ENCODE assay signal across 15 cellular contexts in genomic region chr4:169175035-169175434, GRCh38.
A peak's percentile ranks its signal among the peaks of the same experiment; 100 is the strongest.
DNase-seq lines count a peak whose midpoint lies in the region; ATAC-seq and TF ChIP-seq lines count a peak whose summit lies in the region.
"Had no signal": no experiment of that assay in that cellular context is flagged by ENCODE, and none has a peak within 500 bp of the region (broad histone marks: within the 10 kb centered on the region; RNA-seq: fewer than 3 reads in every experiment).

No MANE protein-coding gene starts in this region.

- no peak for TF ChIP-seq RAD21 in IMR-90 (IDR thresholded peaks at IDR 0.05; ENCODE audit: low read length)

- H3T11ph ChIP-seq in H9 (ENCODE audit: low read length), result no peak overlapping the region

- H4K91ac ChIP-seq in H9 (ENCODE audit: insufficient read length, low read depth, low read length) (no peak overlapping the region), IMR-90 (ENCODE audit: insufficient read depth, low read depth, low read length) (no peak overlapping the region), mesenchymal stem cell (ENCODE audit: low read length) (no peak overlapping the region)

- no peaks in the 10 kb centered on the region for H3K9me3 Mint-ChIP-seq in H9
- H3K9me3 Mint-ChIP-seq: CD4-positive, alpha-beta T cell had no signal

- no peak overlapping the region for H2AK5ac ChIP-seq in H9 (ENCODE audit: insufficient read length, low read length)
- H2AK5ac ChIP-seq in IMR-90 (ENCODE audit: low read depth, low read length), result no peak overlapping the region
- no peak overlapping the region for H2AK5ac ChIP-seq in mesenchymal stem cell (ENCODE audit: low read length, severe bottlenecking)

- CTCF ChIA-PET in IMR-90 (lab: Yijun Ruan, JAX), result no interaction called here

- H2AK9ac ChIP-seq in IMR-90 (replicated peaks; ENCODE audit: low read depth, low read length, poor library complexity), result peak overlapping the region; percentile 68

- TF ChIP-seq CTCF in H9 (conservative IDR thresholded peaks at IDR 0.05), result no peak
- TF ChIP-seq CTCF in IMR-90 (conservative IDR thresholded peaks at IDR 0.05; ENCODE audit: low read depth, low read length), result no peak
- TF ChIP-seq CTCF in thyroid gland (IDR thresholded peaks at IDR 0.05), result no peak

- H3K4me1 ChIP-seq in H9 (ENCODE audit: insufficient read depth, low read length) (no peaks in the 10 kb centered on the region; the same call in 1 of the 2 replicates), IMR-90 (ENCODE audit: control insufficient read depth, insufficient read depth, low read length) (peaks cover 13% of the 10 kb centered on the region), mesenchymal stem cell (ENCODE audit: control insufficient read depth, insufficient read depth, low read depth, low read length) (no peaks in the 10 kb centered on the region), thyroid gland (peaks cover 48 to 62% of the 10 kb centered on the region in 2 donors)

- H3K18ac ChIP-seq in H9 (ENCODE audit: insufficient read length, low read depth, low read length), result no peak overlapping the region
- no peak overlapping the region for H3K18ac ChIP-seq in IMR-90 (ENCODE audit: low read depth, low read length)
- no peak overlapping the region for H3K18ac ChIP-seq in mesenchymal stem cell (ENCODE audit: low read depth in 1 of 2, low read length in 2 of 2)

- POLR2A ChIA-PET in IMR-90 (lab: Charles Lee; ENCODE audit: unreplicated experiment), result no interaction called here

- H3K36me3 Mint-ChIP-seq in H9 (ENCODE audit: insufficient read depth in 1 of 3, low read depth in 3 of 3), result no peaks in the 10 kb centered on the region

- no peak for TF ChIP-seq POLR2A in IMR-90 (IDR thresholded peaks at IDR 0.05; ENCODE audit: low read depth, low read length)
- TF ChIP-seq POLR2A in thyroid gland (IDR thresholded peaks at IDR 0.05), result no peak

- H3K23me2 ChIP-seq in H9 (ENCODE audit: insufficient read length, low read depth, low read length, poor library complexity, severe bottlenecking), result no peaks in the 10 kb centered on the region

- no peak overlapping the region for H3K27ac ChIP-seq in H9 (ENCODE audit: insufficient read length, low read depth, low read length)
- no peak overlapping the region for H3K27ac ChIP-seq in IMR-90 (ENCODE audit: insufficient read depth, low read length)
- H3K27ac ChIP-seq in mesenchymal stem cell (ENCODE audit: low read length, poor library complexity, severe bottlenecking), result no peak overlapping the region
- H3K27ac ChIP-seq in thyroid gland, result peak overlapping the region in 2 of 3 donors; percentile 6 to 19

- no peak overlapping the region for H3K4me3 Mint-ChIP-seq in H9
- H3K4me3 Mint-ChIP-seq: B cell; CD4-positive, alpha-beta T cell had no signal

- no peak for ATAC-seq in IMR-90 (ENCODE audit: low read depth)
- no peak for ATAC-seq in GM21447 (IDR thresholded peaks at IDR 0.05; ENCODE audit: unreplicated experiment)

- in situ Hi-C loops in IMR-90 (cut with MboI; ENCODE audit: low sequenced_read_pairs), result no loop called here

- H4K20me1 ChIP-seq in H9 (ENCODE audit: control insufficient read depth, insufficient read depth, insufficient read length), result no peaks in the 10 kb centered on the region
- H4K20me1 ChIP-seq in IMR-90 (ENCODE audit: insufficient read depth, low read length), result peaks cover 50% of the 10 kb centered on the region

- no peak overlapping the region for H3K4me3 ChIP-seq in IMR-90 (ENCODE audit: insufficient read depth, low read depth, low read length)
- H3K4me3 ChIP-seq in mesenchymal stem cell (ENCODE audit: insufficient read depth in 1 of 2, low read depth in 1 of 2, low read length in 2 of 2), result no peak overlapping the region
- no peak overlapping the region for H3K4me3 ChIP-seq in thyroid gland (replicated peaks in 1 of 3)
- H3K4me3 ChIP-seq: HAP-1 had no signal

- H3K23ac ChIP-seq in H9 (ENCODE audit: insufficient read length, low read depth, low read length) (no peak overlapping the region), IMR-90 (ENCODE audit: low read depth, low read length) (peak overlapping the region; percentile 24), mesenchymal stem cell (ENCODE audit: low read length in 2 of 2) (no peak overlapping the region)

- H3K56ac ChIP-seq in H9 (ENCODE audit: insufficient read length, low read depth, low read length), result no peak overlapping the region
- H3K56ac ChIP-seq in IMR-90 (ENCODE audit: extremely low read depth, insufficient read depth, low read length), result no peak overlapping the region

- H3K9me1 ChIP-seq in IMR-90 (ENCODE audit: insufficient read depth, low read length), result peaks cover 16% of the 10 kb centered on the region

- WGBS in H9 (ENCODE audit: extremely low coverage, insufficient read length, low lambda C conversion rate), result no CpG with 5 or more reads among the region's 4 CpGs
- 85% methylated on average over 4 of the region's 4 CpGs; no CpG with 5 or more reads in 1 of the 2 experiments for WGBS in IMR-90 (ENCODE audit: extremely low coverage in 2 of 2, insufficient read length in 1 of 2), 2 experiments
- WGBS in mesenchymal stem cell, result 90% methylated on average over 4 of the region's 4 CpGs
- 86 to 90% methylated on average over 4 of the region's 4 CpGs for WGBS in thyroid gland, 2 donors

- intact Hi-C loops in IMR-90 (cut with micrococcal nuclease) (no loop called here), thyroid gland (cut with DNase I) (no loop called here)

- H2BK12ac ChIP-seq in H9 (ENCODE audit: insufficient read length, low read depth, low read length) (no peak overlapping the region), mesenchymal stem cell (ENCODE audit: low read length in 2 of 2) (no peak overlapping the region)

- H3K27ac Mint-ChIP-seq in H9, result 0 out of 7 replicates have a peak overlapping the region, but pooled peaks of 2 of the 3 experiments have one; percentile 2 to 20
- H3K27ac Mint-ChIP-seq: B cell; CD4-positive, alpha-beta T cell had no signal

- H3K79me1 ChIP-seq in H9 (ENCODE audit: insufficient read depth, low read depth, low read length, poor library complexity, severe bottlenecking) (no peaks in the 10 kb centered on the region), IMR-90 (ENCODE audit: low read depth in 1 of 2, low read length in 2 of 2) (peaks cover 29 to 81% of the 10 kb centered on the region in 2 experiments), mesenchymal stem cell (replicated peaks; ENCODE audit: low read length, poor library complexity, severe bottlenecking) (peaks cover 35% of the 10 kb centered on the region)

- H3K4ac ChIP-seq in H9 (ENCODE audit: low read depth, low read length), result no peak overlapping the region
- H3K4ac ChIP-seq in IMR-90 (ENCODE audit: low read depth, low read length), result no peak overlapping the region
- no peak overlapping the region for H3K4ac ChIP-seq in mesenchymal stem cell (ENCODE audit: low read depth in 1 of 2, low read length in 2 of 2)

- H2BK15ac ChIP-seq in H9 (ENCODE audit: low read depth, low read length), result no peak overlapping the region
- no peak overlapping the region for H2BK15ac ChIP-seq in IMR-90 (ENCODE audit: low read depth, low read length)
- no peak overlapping the region for H2BK15ac ChIP-seq in mesenchymal stem cell (ENCODE audit: low read depth, poor library complexity, severe bottlenecking)

- no peak overlapping the region for H2AFZ ChIP-seq in H9 (ENCODE audit: low read length)
- H2AFZ ChIP-seq in IMR-90 (replicated peaks; ENCODE audit: low read length, poor library complexity), result no peak overlapping the region
- no peak overlapping the region for H2AFZ ChIP-seq in mesenchymal stem cell (ENCODE audit: low read depth, low read length)

- H3K27me3 Mint-ChIP-seq in H9 (ENCODE audit: low read depth), result no peaks in the 10 kb centered on the region
- H3K27me3 Mint-ChIP-seq: B cell; CD4-positive, alpha-beta T cell had no signal

- H2BK20ac ChIP-seq in H9 (ENCODE audit: low read depth, low read length, poor library complexity, severe bottlenecking), result no peak overlapping the region
- H2BK20ac ChIP-seq in IMR-90 (ENCODE audit: low read depth, low read length), result no peak overlapping the region

- H2BK120ac ChIP-seq in H9 (ENCODE audit: low read depth, low read length, poor library complexity, severe bottlenecking), result no peak overlapping the region
- no peak overlapping the region for H2BK120ac ChIP-seq in IMR-90 (ENCODE audit: low read depth, low read length)
- H2BK120ac ChIP-seq in mesenchymal stem cell (ENCODE audit: low read depth, low read length), result peak overlapping the region; percentile 45

- no peak overlapping the region for H2BK5ac ChIP-seq in H9 (ENCODE audit: insufficient read length, low read length)
- no peak overlapping the region for H2BK5ac ChIP-seq in IMR-90 (ENCODE audit: low read depth, low read length, poor library complexity, severe bottlenecking)
- H2BK5ac ChIP-seq in mesenchymal stem cell (ENCODE audit: low read depth, low read length, poor library complexity, severe bottlenecking), result no peak overlapping the region

- H4K8ac ChIP-seq in H9 (replicated peaks; ENCODE audit: insufficient read length, low read depth, low read length) (no peak overlapping the region), IMR-90 (ENCODE audit: low read depth in 2 of 2, low read length in 2 of 2) (no peak overlapping the region), mesenchymal stem cell (ENCODE audit: low read length) (peak overlapping the region; percentile 3)

- H3K27me3 ChIP-seq in H9 (ENCODE audit: insufficient read depth, low read length) (no peaks in the 10 kb centered on the region), IMR-90 (ENCODE audit: control insufficient read depth, insufficient read depth, low read length) (no peaks in the 10 kb centered on the region), mesenchymal stem cell (ENCODE audit: control insufficient read depth in 1 of 2, insufficient read depth in 1 of 2, low read length in 2 of 2) (no peaks in the 10 kb centered on the region), thyroid gland (no peaks in the 10 kb centered on the region)

- dilution Hi-C loops in IMR-90 (cut with HindIII; ENCODE audit: low sequenced_read_pairs, unreplicated experiment), result no loop called here

- H3K79me2 ChIP-seq in H9 (ENCODE audit: insufficient read depth, low read length), result no peaks in the 10 kb centered on the region; the same call in 1 of the 2 replicates

- DNase-seq in H9 (no peak), IMR-90 (no peak), mesenchymal stem cell (no peak), thyroid gland (no peak), HuH-7.5 (ENCODE audit: low spot score) (no peak), cerebellar nuclear complex (lab: John Stamatoyannopoulos, UW) (no peak)
- DNase-seq: C1 segment of cervical spinal cord; CD4-positive, alpha-beta T cell; DMS153; DMS79 treated with DMSO at 0.1 percent for 48 hours; EL; GOT3 had no signal

- H4K5ac ChIP-seq in H9 (ENCODE audit: insufficient read length, low read depth, low read length) (no peak overlapping the region), IMR-90 (ENCODE audit: low read depth, low read length) (no peak overlapping the region)

- no TSS peak for BruUV-seq in IMR-90 (replicated peaks; lab: Mats Ljungman, UMichigan)

- H3K9me3 ChIP-seq in H9 (ENCODE audit: control insufficient read depth, low read depth, low read length) (no peaks in the 10 kb centered on the region), IMR-90 (ENCODE audit: control insufficient read depth, insufficient read depth, low read length) (no peaks in the 10 kb centered on the region), mesenchymal stem cell (ENCODE audit: control insufficient read depth, low read length) (no peaks in the 10 kb centered on the region), thyroid gland (no peaks in the 10 kb centered on the region)
- H3K9me3 ChIP-seq: HAP-1 had no signal

- H3K14ac ChIP-seq in H9 (ENCODE audit: insufficient read depth, low read length) (no peak overlapping the region), IMR-90 (replicated peaks; ENCODE audit: low read depth, low read length) (no peak overlapping the region), mesenchymal stem cell (ENCODE audit: low read length in 2 of 2) (no peak overlapping the region)

- H3K36me3 ChIP-seq in IMR-90 (ENCODE audit: control insufficient read depth, insufficient read depth, low read length) (no peaks in the 10 kb centered on the region; the same call in 1 of the 2 replicates), mesenchymal stem cell (ENCODE audit: control insufficient read depth in 1 of 2, insufficient read depth in 2 of 2, low read depth in 1 of 2, low read length in 2 of 2) (peaks cover 0 to 6% of the 10 kb centered on the region in 2 experiments), thyroid gland (no peaks in the 10 kb centered on the region)
- H3K36me3 ChIP-seq: HAP-1 had no signal

- H3K4me2 ChIP-seq in H9 (ENCODE audit: insufficient read depth, insufficient read length, low read length) (no peak overlapping the region), IMR-90 (ENCODE audit: low read depth, low read length) (no peak overlapping the region), mesenchymal stem cell (ENCODE audit: low read length, poor library complexity, severe bottlenecking) (no peak overlapping the region)

- H3K9ac ChIP-seq in H9 (ENCODE audit: extremely low read depth, insufficient read length, low read length) (no peak overlapping the region), IMR-90 (ENCODE audit: low read depth, low read length) (no peak overlapping the region), mesenchymal stem cell (ENCODE audit: low read length) (no peak overlapping the region)

- H3K4me1 Mint-ChIP-seq in H9, result peaks cover 17 to 21% of the 10 kb centered on the region in 2 experiments

Comparison
In these comparisons a context has a peak if more than half of its experiments do, and no peak if none do; other contexts are left out.
1. H3K27ac ChIP-seq: peak in thyroid gland (2 of 3); none in H9 (single experiment), IMR-90 (single experiment) and mesenchymal stem cell (single experiment).